Comparison of ENCODE assay signal across 40 cellular contexts in the genomic region with DNA sequence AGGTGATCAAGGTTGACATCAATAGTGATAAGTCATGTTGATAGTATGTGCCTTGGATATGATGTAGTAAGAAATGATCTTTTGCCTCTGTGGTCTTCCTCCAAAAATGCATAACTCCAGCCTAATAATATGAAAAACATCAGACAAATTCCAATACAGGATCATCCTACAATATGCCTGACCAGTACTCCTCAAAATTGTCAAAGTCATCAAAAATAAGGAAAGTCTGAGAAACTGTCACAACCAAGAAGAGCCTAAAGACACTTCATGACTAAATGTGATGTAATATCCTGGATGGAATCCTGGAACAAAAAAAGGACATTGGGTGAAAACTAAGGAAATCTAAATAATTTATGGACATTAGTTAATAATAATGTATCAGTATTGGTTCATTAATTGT.
"Had no signal": no experiment of that assay in that cellular context is flagged by ENCODE, and none has a peak within 500 bp of the region (broad histone marks: within the 10 kb centered on the region; RNA-seq: fewer than 3 reads in every experiment).

No MANE protein-coding gene starts in this region.

- H3K27ac Mint-ChIP-seq: activated naive CD4-positive, alpha-beta T cell treated with anti-CD3 and anti-CD28 coated beads for 36 hours; activated naive CD4-positive, alpha-beta T cell treated with anti-CD3 and anti-CD28 coated beads, Interleukin-2, amount 10 ng/mL, durations not matched to agents 7 days and 5 days; activated naive CD4-positive, alpha-beta T cell treated with anti-CD3 and anti-CD28 coated beads, Interleukin-2, amount 50 U/mL, for 24 hours; activated naive CD4-positive, alpha-beta T cell treated with anti-CD3 and anti-CD28 coated beads, Interleukin-2, amount 50 U/mL, for 72 hours; activated naive CD8-positive, alpha-beta T cell; activated naive CD8-positive, alpha-beta T cell treated with anti-CD3 and anti-CD28 coated beads for 36 hours; activated naive CD8-positive, alpha-beta T cell treated with anti-CD3 and anti-CD28 coated beads, Interleukin-2, amount 10 ng/mL, durations not matched to agents 7 days and 5 days; activated naive CD8-positive, alpha-beta T cell treated with anti-CD3 and anti-CD28 coated beads, Interleukin-2, amount 50 U/mL, for 24 hours; activated T-cell treated with anti-CD3 and anti-CD28 coated beads, Interleukin-2, amount 50 U/mL, for 24 hours; activated T-cell treated with anti-CD3 and anti-CD28 coated beads, Interleukin-2, amount 50 U/mL, for 72 hours; activated T-helper 1 cell treated with anti-CD3 and anti-CD28 coated beads, Interleukin-12 subunit alpha, Interleukin-12 subunit beta, Interleukin-2, Interleukin-4 antibody, amounts not matched to agents 30 ng/mL and 10 ng/mL and 1 ng/mL, durations not matched to agents 14 hours and 24 hours and 36 hours; activated T-helper 17 cell treated with anti-CD3 and anti-CD28 coated beads, Interleukin-2, amount 50 U/mL, for 72 hours; activated T-helper 2 cell treated with anti-CD3 and anti-CD28 coated beads, Interferon-gamma antibody, Interleukin-2, Interleukin-4, amounts not matched to agents 10 μg/mL and 5 μg/mL and 100 μg/mL, durations not matched to agents 14 hours and 24 hours and 36 hours; brain had no signal

- H3K4me3 ChIP-seq: adrenal gland, ascending aorta, body of pancreas, breast epithelium, cardiac muscle cell had no signal

- H3K9me3 ChIP-seq: adrenal gland, ascending aorta, body of pancreas, breast epithelium had no signal

- H3K27ac ChIP-seq: adrenal gland, ascending aorta, body of pancreas, brain microvascular endothelial cell, breast epithelium, cardiac muscle cell had no signal

- FAIRE-seq: astrocyte, bronchial epithelial cell had no signal

- H3K36me3 Mint-ChIP-seq: activated naive CD4-positive, alpha-beta T cell treated with anti-CD3 and anti-CD28 coated beads, Interleukin-2, amount 10 ng/mL, durations not matched to agents 7 days and 5 days; activated naive CD4-positive, alpha-beta T cell treated with anti-CD3 and anti-CD28 coated beads, Interleukin-2, amount 50 U/mL, for 24 hours; activated naive CD8-positive, alpha-beta T cell; activated naive CD8-positive, alpha-beta T cell treated with anti-CD3 and anti-CD28 coated beads for 36 hours; activated naive CD8-positive, alpha-beta T cell treated with anti-CD3 and anti-CD28 coated beads, Interleukin-2, amount 10 ng/mL, durations not matched to agents 7 days and 5 days; brain had no signal

- H3K4me1 Mint-ChIP-seq: activated naive CD8-positive, alpha-beta T cell treated with anti-CD3 and anti-CD28 coated beads for 36 hours; activated naive CD8-positive, alpha-beta T cell treated with anti-CD3 and anti-CD28 coated beads, Interleukin-2, amount 50 U/mL, for 24 hours; activated T-helper 17 cell treated with anti-CD3 and anti-CD28 coated beads, Interleukin-2, amount 50 U/mL, for 72 hours; brain had no signal

- DNase-seq: activated effector memory CD4-positive, alpha-beta T cell treated with anti-CD3 and anti-CD28 coated beads, Interleukin-2, amount 50 U/mL, for 16 hours; activated effector memory CD4-positive, alpha-beta T cell treated with Interleukin-2 at 50 U/mL for 16 hours; activated gamma-delta T cell; activated gamma-delta T cell treated with Interleukin-2 at 50 U/mL for 16 hours; activated naive CD4-positive, alpha-beta T cell; activated naive CD4-positive, alpha-beta T cell treated with anti-CD3 and anti-CD28 coated beads for 36 hours; activated naive CD4-positive, alpha-beta T cell treated with anti-CD3 and anti-CD28 coated beads, Interleukin-2, amount 10 ng/mL, durations not matched to agents 7 days and 5 days; activated naive CD4-positive, alpha-beta T cell treated with anti-CD3 and anti-CD28 coated beads, Interleukin-2, amount 50 U/mL, for 16 hours; activated naive CD4-positive, alpha-beta T cell treated with Interleukin-2 at 50 U/mL for 16 hours; activated naive CD8-positive, alpha-beta T cell treated with anti-CD3 and anti-CD28 coated beads for 36 hours; activated naive CD8-positive, alpha-beta T cell treated with anti-CD3 and anti-CD28 coated beads, Interleukin-2, amount 10 ng/mL, durations not matched to agents 7 days and 5 days; activated naive CD8-positive, alpha-beta T cell treated with anti-CD3 and anti-CD28 coated beads, Interleukin-2, amount 50 U/mL, for 24 hours; activated T-cell treated with anti-CD3 and anti-CD28 coated beads, Interleukin-2, amount 50 U/mL, for 1 hour; activated T-cell treated with anti-CD3 and anti-CD28 coated beads, Interleukin-2, amount 50 U/mL, for 24 hours; activated T-cell treated with anti-CD3 and anti-CD28 coated beads, Interleukin-2, amount 50 U/mL, for 4 hours; activated T-cell treated with anti-CD3 and anti-CD28 coated beads, Interleukin-2, amount 50 U/mL, for 48 hours; activated T-cell treated with anti-CD3 and anti-CD28 coated beads, Interleukin-2, amount 50 U/mL, for 72 hours; adrenal gland; amniotic stem cell; amygdala; anterior cingulate cortex; aorta; body of pancreas; brain microvascular endothelial cell; caudate nucleus; central memory CD4-positive, alpha-beta T cell; cerebellar nuclear complex had no signal

- H3K4me3 Mint-ChIP-seq: activated naive CD4-positive, alpha-beta T cell treated with anti-CD3 and anti-CD28 coated beads for 36 hours; activated naive CD4-positive, alpha-beta T cell treated with anti-CD3 and anti-CD28 coated beads, Interleukin-2, amount 10 ng/mL, durations not matched to agents 7 days and 5 days; activated naive CD4-positive, alpha-beta T cell treated with anti-CD3 and anti-CD28 coated beads, Interleukin-2, amount 50 U/mL, for 24 hours; activated naive CD8-positive, alpha-beta T cell; activated naive CD8-positive, alpha-beta T cell treated with anti-CD3 and anti-CD28 coated beads for 36 hours; activated naive CD8-positive, alpha-beta T cell treated with anti-CD3 and anti-CD28 coated beads, Interleukin-2, amount 10 ng/mL, durations not matched to agents 7 days and 5 days; activated naive CD8-positive, alpha-beta T cell treated with anti-CD3 and anti-CD28 coated beads, Interleukin-2, amount 50 U/mL, for 24 hours; activated T-cell treated with anti-CD3 and anti-CD28 coated beads, Interleukin-2, amount 50 U/mL, for 24 hours; activated T-cell treated with anti-CD3 and anti-CD28 coated beads, Interleukin-2, amount 50 U/mL, for 4 hours; activated T-cell treated with anti-CD3 and anti-CD28 coated beads, Interleukin-2, amount 50 U/mL, for 72 hours; activated T-helper 1 cell treated with anti-CD3 and anti-CD28 coated beads, Interleukin-12 subunit alpha, Interleukin-12 subunit beta, Interleukin-2, Interleukin-4 antibody, amounts not matched to agents 30 ng/mL and 10 ng/mL and 1 ng/mL, durations not matched to agents 14 hours and 24 hours and 36 hours; activated T-helper 17 cell treated with anti-CD3 and anti-CD28 coated beads, Interleukin-2, amount 50 U/mL, for 72 hours; brain; central memory CD8-positive, alpha-beta T cell had no signal

- H3K36me3 ChIP-seq: adrenal gland, ascending aorta, brain microvascular endothelial cell, breast epithelium, cardiac muscle cell had no signal

- H3K27me3 ChIP-seq: ascending aorta, body of pancreas, brain microvascular endothelial cell, breast epithelium, cardiac muscle cell had no signal

- H3K9me3 Mint-ChIP-seq: activated naive CD4-positive, alpha-beta T cell treated with anti-CD3 and anti-CD28 coated beads, Interleukin-2, amount 50 U/mL, for 24 hours; brain; central memory CD8-positive, alpha-beta T cell had no signal

- H3K4me1 ChIP-seq: adrenal gland, ascending aorta, body of pancreas, breast epithelium had no signal

- ATAC-seq: activated naive CD4-positive, alpha-beta T cell treated with anti-CD3 and anti-CD28 coated beads, Interleukin-2, amount 50 U/mL, for 72 hours; activated naive CD8-positive, alpha-beta T cell treated with anti-CD3 and anti-CD28 coated beads, Interleukin-2, amount 50 U/mL, for 24 hours; activated T-cell treated with anti-CD3 and anti-CD28 coated beads, Interleukin-2, amount 50 U/mL, for 4 hours; activated T-cell treated with anti-CD3 and anti-CD28 coated beads, Interleukin-2, amount 50 U/mL, for 72 hours; activated T-helper 17 cell treated with anti-CD3 and anti-CD28 coated beads, Interleukin-2, amount 50 U/mL, for 72 hours; body of pancreas had no signal
